Comparison of ENCODE assay signal across 1 cellular context in genomic region chr1:108535315-108535897, GRCh38.
A peak's percentile ranks its signal among the peaks of the same experiment; 100 is the strongest.
TF ChIP-seq lines count a peak whose summit lies in the region.
"Not testable (repeated sequence)": the region's sequence is repeated elsewhere in the genome, so short reads cannot be mapped to it uniquely, and the experiment has no call there.

No MANE protein-coding gene starts in this region.

TF ChIP-seq in K562, 482 proteins besides CTCF, POLR2A, EP300 and RAD21 (continued from another document):
- TF ChIP-seq MGA (IDR thresholded peaks at IDR 0.05): 0 out of 2 replicates have a peak, but pooled peaks have one; percentile 26
- TF ChIP-seq BCOR (IDR thresholded peaks at IDR 0.05): 0 out of 2 replicates have a peak, but pooled peaks have one; percentile 45
- peak in 1 of 2 experiments; percentile 65; a peak in 2 of 4 replicates for TF ChIP-seq KDM1A (IDR thresholded peaks at IDR 0.05)
- peak; percentile 46 to 62; a peak in 2 of 4 replicates for TF ChIP-seq TRIM24 (IDR thresholded peaks at IDR 0.05)
- peak; percentile 91 for TF ChIP-seq CBFA2T3 (IDR thresholded peaks at IDR 0.05)
- peak; percentile 80 for TF ChIP-seq ARID1B (IDR thresholded peaks at IDR 0.05)
- 0 out of 2 replicates have a peak, but pooled peaks have one; percentile 24 for TF ChIP-seq PHB2 (IDR thresholded peaks at IDR 0.05; ENCODE audit: low read depth)
- TF ChIP-seq SMARCE1 (IDR thresholded peaks at IDR 0.05): 0 out of 2 replicates have a peak, but pooled peaks have one; percentile 30
- peak; percentile 75 for TF ChIP-seq NCOR1 (IDR thresholded peaks at IDR 0.05)
- peak; percentile 54; the same call in 1 of the 2 replicates for TF ChIP-seq ZNF592 (IDR thresholded peaks at IDR 0.05)
- peak; percentile 88 for TF ChIP-seq CBFA2T2 (conservative IDR thresholded peaks at IDR 0.05)
- peak; percentile 44; the same call in 1 of the 2 replicates for TF ChIP-seq MTA2 (IDR thresholded peaks at IDR 0.05; ENCODE audit: low read depth)
- TF ChIP-seq, protein P1, sequence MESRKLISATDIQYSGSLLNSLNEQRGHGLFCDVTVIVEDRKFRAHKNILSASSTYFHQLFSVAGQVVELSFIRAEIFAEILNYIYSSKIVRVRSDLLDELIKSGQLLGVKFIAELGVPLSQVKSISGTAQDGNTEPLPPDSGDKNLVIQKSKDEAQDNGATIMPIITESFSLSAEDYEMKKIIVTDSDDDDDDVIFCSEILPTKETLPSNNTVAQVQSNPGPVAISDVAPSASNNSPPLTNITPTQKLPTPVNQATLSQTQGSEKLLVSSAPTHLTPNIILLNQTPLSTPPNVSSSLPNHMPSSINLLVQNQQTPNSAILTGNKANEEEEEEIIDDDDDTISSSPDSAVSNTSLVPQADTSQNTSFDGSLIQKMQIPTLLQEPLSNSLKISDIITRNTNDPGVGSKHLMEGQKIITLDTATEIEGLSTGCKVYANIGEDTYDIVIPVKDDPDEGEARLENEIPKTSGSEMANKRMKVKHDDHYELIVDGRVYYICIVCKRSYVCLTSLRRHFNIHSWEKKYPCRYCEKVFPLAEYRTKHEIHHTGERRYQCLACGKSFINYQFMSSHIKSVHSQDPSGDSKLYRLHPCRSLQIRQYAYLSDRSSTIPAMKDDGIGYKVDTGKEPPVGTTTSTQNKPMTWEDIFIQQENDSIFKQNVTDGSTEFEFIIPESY (CRISPR knock-in tag; IDR thresholded peaks at IDR 0.05): peak; percentile 23; the same call in 1 of the 2 replicates
- TF ChIP-seq ESRRA (IDR thresholded peaks at IDR 0.05; ENCODE audit: borderline replicate concordance, low read depth): peak; percentile 28; the same call in 1 of the 2 replicates
- peak; percentile 77 for TF ChIP-seq DPF2 (IDR thresholded peaks at IDR 0.05)
- TF ChIP-seq, protein P2, sequence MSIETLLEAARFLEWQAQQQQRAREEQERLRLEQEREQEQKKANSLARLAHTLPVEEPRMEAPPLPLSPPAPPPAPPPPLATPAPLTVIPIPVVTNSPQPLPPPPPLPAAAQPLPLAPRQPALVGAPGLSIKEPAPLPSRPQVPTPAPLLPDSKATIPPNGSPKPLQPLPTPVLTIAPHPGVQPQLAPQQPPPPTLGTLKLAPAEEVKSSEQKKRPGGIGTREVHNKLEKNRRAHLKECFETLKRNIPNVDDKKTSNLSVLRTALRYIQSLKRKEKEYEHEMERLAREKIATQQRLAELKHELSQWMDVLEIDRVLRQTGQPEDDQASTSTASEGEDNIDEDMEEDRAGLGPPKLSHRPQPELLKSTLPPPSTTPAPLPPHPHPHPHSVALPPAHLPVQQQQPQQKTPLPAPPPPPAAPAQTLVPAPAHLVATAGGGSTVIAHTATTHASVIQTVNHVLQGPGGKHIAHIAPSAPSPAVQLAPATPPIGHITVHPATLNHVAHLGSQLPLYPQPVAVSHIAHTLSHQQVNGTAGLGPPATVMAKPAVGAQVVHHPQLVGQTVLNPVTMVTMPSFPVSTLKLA (conservative IDR thresholded peaks at IDR 0.05): peak in 1 of 2 experiments; percentile 71; a peak in 2 of 4 replicates
- TF ChIP-seq TEAD4 (IDR thresholded peaks at IDR 0.05; ENCODE audit: low read length): 0 out of 2 replicates have a peak, but pooled peaks have one; percentile 9
- not testable (repeated sequence) for TF ChIP-seq TEAD4 (CRISPR knock-in tag; IDR thresholded peaks at IDR 0.05; ENCODE audit: borderline replicate concordance)
